ENCODE assay signal across 10 cellular contexts in the genomic region with DNA sequence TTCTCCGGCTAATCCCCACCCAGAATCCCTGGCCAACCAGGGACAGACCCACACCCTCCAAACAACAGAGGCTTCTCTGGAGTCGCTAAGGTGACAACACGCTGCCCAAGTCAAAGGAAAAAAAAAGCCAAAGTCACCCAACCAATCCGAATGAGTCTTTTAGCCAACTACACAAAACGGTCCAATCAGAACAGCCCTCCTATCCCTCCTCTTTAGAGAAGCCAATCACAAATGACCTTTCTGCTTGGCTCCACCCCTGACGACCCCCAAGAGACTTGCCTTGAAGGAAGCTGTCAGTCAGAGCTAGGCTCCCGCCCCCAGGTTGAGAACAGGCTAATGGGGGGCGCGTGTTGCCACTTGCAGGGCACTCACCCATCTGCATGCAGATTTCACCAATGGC. TPM values are rescaled to one million over a fixed set of nuclear protein-coding genes. Genes with fewer than 3 reads are reported as not detected.
DNase-seq lines count a peak whose midpoint lies in the region; ATAC-seq and TF ChIP-seq lines count a peak whose summit lies in the region.
"Had no signal": no experiment of that assay in that cellular context is flagged by ENCODE, and none has a peak within 500 bp of the region (broad histone marks: within the 10 kb centered on the region; RNA-seq: fewer than 3 reads in every experiment).

No MANE protein-coding gene starts in this region.

- H3K36me3 ChIP-seq in HUES48 (ENCODE audit: control insufficient read depth, insufficient read depth, low read length): peaks cover 93% of the 10 kb centered on the region
- H3K36me3 ChIP-seq in SK-N-SH (replicated peaks in 1 of 2; ENCODE audit: control insufficient read depth in 1 of 2, insufficient read depth in 2 of 2, low read length in 1 of 2): peaks cover 30 to 66% of the 10 kb centered on the region in 2 experiments
- H3K36me3 ChIP-seq in hepatocyte (replicated peaks; ENCODE audit: insufficient read depth, low read depth): no peaks in the 10 kb centered on the region

- 82% methylated on average over 9 of the region's 9 CpGs for WGBS in SK-N-SH (ENCODE audit: low lambda C conversion rate)
- 82% methylated on average over 9 of the region's 9 CpGs for WGBS in hepatocyte (ENCODE audit: low lambda C conversion rate, missing lambda C conversion rate)

- no peak overlapping the region for H3K4me2 ChIP-seq in SK-N-SH
- H3K4me2 ChIP-seq in hepatocyte: no peak overlapping the region

- ATAC-seq in GM18867 (IDR thresholded peaks at IDR 0.05; ENCODE audit: unreplicated experiment): no peak
- ATAC-seq: T-helper 17 cell had no signal

- H3K4me3 Mint-ChIP-seq in type B pancreatic cell: no peak overlapping the region

- H3K9ac ChIP-seq in HUES48 (ENCODE audit: low read depth, low read length): no peak overlapping the region
- H3K9ac ChIP-seq in SK-N-SH: no peak overlapping the region

- H3K27ac ChIP-seq in HUES48 (ENCODE audit: low read depth, low read length): peak overlapping the region; percentile 59
- no peak overlapping the region for H3K27ac ChIP-seq in SK-N-SH (ENCODE audit: low read depth in 2 of 2, low read length in 1 of 2)
- no peak overlapping the region for H3K27ac ChIP-seq in hepatocyte

- no peaks in the 10 kb centered on the region for H3K4me1 ChIP-seq in HUES48 (ENCODE audit: control insufficient read depth, insufficient read depth, low read length)
- H3K4me1 ChIP-seq in SK-N-SH (ENCODE audit: control insufficient read depth in 1 of 2, insufficient read depth in 2 of 2, low read depth in 1 of 2, low read length in 1 of 2): no peaks in the 10 kb centered on the region
- H3K4me1 ChIP-seq in hepatocyte (ENCODE audit: insufficient read depth): no peaks in the 10 kb centered on the region

- H3K27me3 ChIP-seq in HUES48 (ENCODE audit: control insufficient read depth, insufficient read depth, low read length) (no peaks in the 10 kb centered on the region), SK-N-SH (ENCODE audit: insufficient read depth) (no peaks in the 10 kb centered on the region), hepatocyte (no peaks in the 10 kb centered on the region)

- H2AFZ ChIP-seq in SK-N-SH (ENCODE audit: low read depth) (no peak overlapping the region), hepatocyte (no peak overlapping the region)

- no peak overlapping the region for H3K27ac Mint-ChIP-seq in type B pancreatic cell
- H3K27ac Mint-ChIP-seq: T-helper 17 cell had no signal

- CTCF ChIA-PET in SK-N-SH (lab: Yijun Ruan, JAX): interaction anchor here (0.8 to 1.1 kb wide), 4 partner anchors 10 to 57 kb away, joined by 3 read pairs; no protein-coding TSS in a partner anchor

- TF ChIP-seq RAD21 in SK-N-SH (IDR thresholded peaks at IDR 0.05; ENCODE audit: low read length): no peak

- H3K9me2 ChIP-seq in SK-N-SH (no peaks in the 10 kb centered on the region), hepatocyte (replicated peaks; ENCODE audit: insufficient read depth) (no peaks in the 10 kb centered on the region)

- no peaks in the 10 kb centered on the region for H4K20me1 ChIP-seq in SK-N-SH (ENCODE audit: insufficient read depth)
- H4K20me1 ChIP-seq in hepatocyte (ENCODE audit: insufficient read depth, poor library complexity, severe bottlenecking): no peaks in the 10 kb centered on the region

- H3K27me3 Mint-ChIP-seq in type B pancreatic cell: no peaks in the 10 kb centered on the region
- H3K27me3 Mint-ChIP-seq: T-helper 17 cell had no signal

- POLR2A ChIA-PET in SK-N-SH (lab: Yijun Ruan, JAX): no interaction called here

- H3K4me3 ChIP-seq in HUES48 (ENCODE audit: low read depth, low read length) (no peak overlapping the region), SK-N-SH (ENCODE audit: low read depth in 2 of 2, low read length in 1 of 2) (no peak overlapping the region), hepatocyte (no peak overlapping the region)

- peaks cover 18% of the 10 kb centered on the region for H3K36me3 Mint-ChIP-seq in type B pancreatic cell

- peak; percentile 32 for DNase-seq in DMS114 treated with DMSO at 0.1 percent for 48 hours (lab: John Stamatoyannopoulos, UW; ENCODE audit: unreplicated experiment)
- peak; percentile 90 for DNase-seq in SK-N-SH
- DNase-seq in hepatocyte (ENCODE audit: low spot score): peak; percentile 18
- DNase-seq in type B pancreatic cell (ENCODE audit: extremely low spot score, unreplicated experiment): no peak
- DNase-seq in mucosa of gallbladder (ENCODE audit: low spot score): no peak
- DNase-seq in amniotic stem cell (lab: John Stamatoyannopoulos, UW): no peak
- DNase-seq: T-helper 17 cell had no signal

- TF ChIP-seq EP300 in SK-N-SH (IDR thresholded peaks at IDR 0.05; ENCODE audit: borderline replicate concordance in 1 of 2, low read depth in 1 of 2, low read length in 1 of 2): no peak

- H3K4me1 Mint-ChIP-seq in type B pancreatic cell (ENCODE audit: unreplicated experiment): peaks cover 5% of the 10 kb centered on the region

- no peak for TF ChIP-seq CTCF in SK-N-SH (IDR thresholded peaks at IDR 0.05)
- TF ChIP-seq CTCF in hepatocyte (IDR thresholded peaks at IDR 0.05; ENCODE audit: poor library complexity): no peak
- no peak for TF ChIP-seq CTCF in type B pancreatic cell (conservative IDR thresholded peaks at IDR 0.05)

- H3K9me3 Mint-ChIP-seq in type B pancreatic cell: no peaks in the 10 kb centered on the region

- H3K9me3 ChIP-seq in HUES48 (ENCODE audit: control insufficient read depth, insufficient read depth, low read length): no peaks in the 10 kb centered on the region
- H3K9me3 ChIP-seq in SK-N-SH: no peaks in the 10 kb centered on the region
- H3K9me3 ChIP-seq in hepatocyte (ENCODE audit: low read depth): no peaks in the 10 kb centered on the region

- H3F3A ChIP-seq in SK-N-SH (replicated peaks; ENCODE audit: insufficient read depth): peaks cover 31% of the 10 kb centered on the region

- H3K79me2 ChIP-seq in SK-N-SH (ENCODE audit: insufficient read depth): no peaks in the 10 kb centered on the region
- H3K79me2 ChIP-seq in hepatocyte: peaks cover under 1% of the 10 kb centered on the region

TF ChIP-seq in SK-N-SH, 30 proteins besides CTCF, POLR2A, EP300 and RAD21:
- TF ChIP-seq, protein P1, sequence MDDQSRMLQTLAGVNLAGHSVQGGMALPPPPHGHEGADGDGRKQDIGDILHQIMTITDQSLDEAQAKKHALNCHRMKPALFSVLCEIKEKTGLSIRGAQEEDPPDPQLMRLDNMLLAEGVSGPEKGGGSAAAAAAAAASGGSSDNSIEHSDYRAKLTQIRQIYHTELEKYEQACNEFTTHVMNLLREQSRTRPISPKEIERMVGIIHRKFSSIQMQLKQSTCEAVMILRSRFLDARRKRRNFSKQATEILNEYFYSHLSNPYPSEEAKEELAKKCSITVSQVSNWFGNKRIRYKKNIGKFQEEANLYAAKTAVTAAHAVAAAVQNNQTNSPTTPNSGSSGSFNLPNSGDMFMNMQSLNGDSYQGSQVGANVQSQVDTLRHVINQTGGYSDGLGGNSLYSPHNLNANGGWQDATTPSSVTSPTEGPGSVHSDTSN (IDR thresholded peaks at IDR 0.05): peak; percentile 63
- no peak for TF ChIP-seq USF2 (IDR thresholded peaks at IDR 0.05; ENCODE audit: borderline replicate concordance, low read depth, low read length)

RNA-seq across cellular contexts. Expression of gene FBXW9, which starts 6.6 kb away (rescaled TPM):
- polyA plus RNA-seq in SK-N-SH (2012; rRNA removed) (25.9 and 26.6 TPM in 2 replicates), hepatocyte (9.1 and 11.1 TPM in 2 replicates)
- 9.6 and 15.9 TPM in 2 replicates for polyA plus RNA-seq in SK-N-SH (2012; cell fraction: cytosol; rRNA removed)
- 39.1 and 46.7 TPM in 2 replicates for polyA plus RNA-seq in SK-N-SH (2012; cell fraction: nucleus; rRNA removed)
- total RNA-seq in hepatocyte (8.1 and 10.9 TPM in 2 replicates), type B pancreatic cell (ENCODE audit: low replicate concordance) (15.4 and 17.0 TPM in 2 replicates), mucosa of gallbladder (8.9 TPM)

RNA-seq across cellular contexts. Expression of gene GNG14, which starts 15.3 kb away (rescaled TPM):
- polyA plus RNA-seq in SK-N-SH (2012; rRNA removed) (not detected in 2 replicates), hepatocyte (not detected in 2 replicates)
- polyA plus RNA-seq in SK-N-SH (2012; cell fraction: cytosol; rRNA removed): 0.13 TPM in 1 of 2 replicates, not detected in the other
- polyA plus RNA-seq in SK-N-SH (2012; cell fraction: nucleus; rRNA removed): 0.30 TPM in 1 of 2 replicates, not detected in the other
- total RNA-seq in hepatocyte (not detected in 2 replicates), type B pancreatic cell (ENCODE audit: low replicate concordance) (0.85 TPM in 1 of 2 replicates, not detected in the other), mucosa of gallbladder (not detected)
- total RNA-seq: T-helper 17 cell had no signal
- polyA plus RNA-seq: esophagus had no signal

RNA-seq across cellular contexts. Expression of gene TNPO2, which starts 20.7 kb away (rescaled TPM):
- polyA plus RNA-seq in SK-N-SH (2012; rRNA removed): 82.4 and 112 TPM in 2 replicates
- 27.4 and 45.1 TPM in 2 replicates for polyA plus RNA-seq in SK-N-SH (2012; cell fraction: cytosol; rRNA removed)
- polyA plus RNA-seq in SK-N-SH (2012; cell fraction: nucleus; rRNA removed): 370 and 507 TPM in 2 replicates
- total RNA-seq in hepatocyte: 41.4 and 65.2 TPM in 2 replicates
- polyA plus RNA-seq in hepatocyte: 11.7 and 16.0 TPM in 2 replicates
- 78.6 and 99.7 TPM in 2 replicates for total RNA-seq in type B pancreatic cell (ENCODE audit: low replicate concordance)
- 65.5 TPM for total RNA-seq in mucosa of gallbladder

RNA-seq across cellular contexts. Expression of gene DHPS, which starts 21.4 kb away (rescaled TPM):
- 179 and 192 TPM in 2 replicates for polyA plus RNA-seq in SK-N-SH (2012; rRNA removed)
- polyA plus RNA-seq in SK-N-SH (2012; cell fraction: cytosol; rRNA removed): 123 and 143 TPM in 2 replicates
- 333 and 391 TPM in 2 replicates for polyA plus RNA-seq in SK-N-SH (2012; cell fraction: nucleus; rRNA removed)
- total RNA-seq in hepatocyte: 62.6 and 71.7 TPM in 2 replicates
- polyA plus RNA-seq in hepatocyte: 63.1 and 84.7 TPM in 2 replicates
- total RNA-seq in type B pancreatic cell (ENCODE audit: low replicate concordance): 71.2 and 79.4 TPM in 2 replicates
- total RNA-seq in mucosa of gallbladder: 89.0 TPM

RNA-seq across cellular contexts. Expression of gene TRIR, which starts 31.4 kb away (rescaled TPM):
- polyA plus RNA-seq in SK-N-SH (2012; rRNA removed): 294 and 466 TPM in 2 replicates
- polyA plus RNA-seq in SK-N-SH (2012; cell fraction: cytosol; rRNA removed): 332 and 379 TPM in 2 replicates
- polyA plus RNA-seq in SK-N-SH (2012; cell fraction: nucleus; rRNA removed): 273 and 386 TPM in 2 replicates
- total RNA-seq in hepatocyte: 243 and 268 TPM in 2 replicates
- 246 and 259 TPM in 2 replicates for polyA plus RNA-seq in hepatocyte
- 164 and 173 TPM in 2 replicates for total RNA-seq in type B pancreatic cell (ENCODE audit: low replicate concordance)
- total RNA-seq in mucosa of gallbladder: 172 TPM

Comparison
In these comparisons a context has a peak if more than half of its experiments do, and no peak if none do; other contexts are left out.
1. DNase-seq: peak in DMS114 treated with DMSO at 0.1 percent for 48 hours (single experiment), SK-N-SH (single experiment) and hepatocyte (single experiment); none in type B pancreatic cell (single experiment), mucosa of gallbladder (single experiment) and amniotic stem cell (single experiment).